ENCODE assay signal across 15 cellular contexts in the genomic region with DNA sequence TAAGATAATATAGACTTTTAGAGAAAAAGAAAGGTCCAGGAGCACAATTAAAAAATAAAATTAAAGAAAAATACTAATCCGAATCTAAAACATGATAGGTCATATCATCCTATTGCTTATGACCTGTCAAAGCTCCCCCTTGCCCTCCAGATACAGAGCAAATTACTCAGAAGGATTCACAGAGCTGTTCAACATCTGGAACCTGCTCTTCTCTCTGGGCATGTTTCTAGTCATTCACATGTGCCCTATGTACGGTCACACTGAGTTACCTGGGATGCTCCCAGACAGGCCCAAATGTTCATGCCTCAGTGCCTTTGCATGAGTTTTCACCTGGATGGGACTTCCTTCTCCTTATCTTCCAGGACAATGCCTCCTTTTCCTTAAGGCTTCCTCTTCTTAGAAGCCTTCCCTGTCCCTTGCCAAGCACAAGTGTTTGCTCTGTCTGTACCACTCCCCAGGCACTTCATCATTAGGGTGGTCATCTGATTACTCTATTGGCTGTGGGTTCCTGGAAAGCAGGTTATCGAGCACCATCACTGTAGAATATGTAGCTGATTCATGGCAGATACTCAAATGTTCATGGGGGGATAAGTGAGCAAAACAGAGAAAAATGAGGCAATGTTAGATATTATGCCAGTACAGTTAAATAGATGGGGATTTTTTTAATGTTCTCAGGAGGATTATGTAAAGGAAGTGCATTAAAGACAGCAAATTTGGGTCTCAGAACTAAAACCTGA. TPM values are rescaled to one million over a fixed set of nuclear protein-coding genes. Genes with fewer than 3 reads are reported as not detected.
DNase-seq lines count a peak whose midpoint lies in the region; ATAC-seq and TF ChIP-seq lines count a peak whose summit lies in the region.
"Had no signal": no experiment of that assay in that cellular context is flagged by ENCODE, and none has a peak within 500 bp of the region (broad histone marks: within the 10 kb centered on the region; RNA-seq: fewer than 3 reads in every experiment).

No MANE protein-coding gene starts in this region.

- H4K20me1 ChIP-seq in OCI-LY7 (ENCODE audit: insufficient read depth, low read length): no peaks in the 10 kb centered on the region

- H3K27me3 ChIP-seq in CD8-positive, alpha-beta memory T cell (ENCODE audit: insufficient read depth, low read length, poor library complexity, severe bottlenecking): no peaks in the 10 kb centered on the region
- H3K27me3 ChIP-seq: body of pancreas, sigmoid colon, suprapubic skin had no signal

- no peak overlapping the region for H2AFZ ChIP-seq in OCI-LY7 (ENCODE audit: low read length)

- TF ChIP-seq CTCF in OCI-LY7 (conservative IDR thresholded peaks at IDR 0.05; ENCODE audit: low read length) (no peak), GM20000 (IDR thresholded peaks at IDR 0.05; ENCODE audit: extremely low read depth, missing control alignments) (no peak)

- peak overlapping the region; percentile 6 to 89 (median 76) for H3K4me3 Mint-ChIP-seq in CD8-positive, alpha-beta memory T cell
- peak overlapping the region; percentile 69 to 87 (median 84) for H3K4me3 Mint-ChIP-seq in naive thymus-derived CD8-positive, alpha-beta T cell

- H3K4me2 ChIP-seq in OCI-LY7 (ENCODE audit: low read length): peak overlapping the region; percentile 27

- ATAC-seq in GM19452 (IDR thresholded peaks at IDR 0.05; ENCODE audit: unreplicated experiment): peak; percentile 42
- peak in 1 of 2 donors; percentile 44 for ATAC-seq in naive thymus-derived CD8-positive, alpha-beta T cell
- ATAC-seq in HG03280 (IDR thresholded peaks at IDR 0.05; ENCODE audit: unreplicated experiment): no peak
- ATAC-seq: body of pancreas had no signal

- H3K27ac Mint-ChIP-seq in CD8-positive, alpha-beta memory T cell: peak overlapping the region; percentile 68 to 96 (median 92)
- peak overlapping the region; percentile 88 to 98 (median 96) for H3K27ac Mint-ChIP-seq in naive thymus-derived CD8-positive, alpha-beta T cell

- DNase-seq in CD8-positive, alpha-beta memory T cell: no peak
- DNase-seq in OCI-LY7 (ENCODE audit: low spot score) (no peak), GM20000 (ENCODE audit: low spot score) (no peak), mesenteric fat pad (ENCODE audit: low spot score) (no peak)
- no peak for DNase-seq in naive thymus-derived CD8-positive, alpha-beta T cell
- DNase-seq: body of pancreas, COR-L47, NCI-H1048, NCI-H345, OCI-M1, sigmoid colon had no signal

- H3K36me3 Mint-ChIP-seq in CD8-positive, alpha-beta memory T cell: peaks cover 0 to 16% (median 2%) of the 10 kb centered on the region in 3 donors
- H3K36me3 Mint-ChIP-seq in naive thymus-derived CD8-positive, alpha-beta T cell: peaks cover 0 to 5% (median 4%) of the 10 kb centered on the region in 3 donors

- CTCF ChIA-PET in CD8-positive, alpha-beta memory T cell (lab: Charles Lee): interaction anchor here (1.1 to 2.5 kb wide), 4 partner anchors 11 to 55 kb away, joined by 3 to 11 read pairs (median 3); a partner anchor contains a TSS
- CTCF ChIA-PET in OCI-LY7 (lab: Charles Lee; ENCODE audit: unreplicated experiment): interaction anchor here (1.0 kb wide), 1 partner anchor 60 kb away, joined by 3 read pairs; no protein-coding TSS in a partner anchor

- no peak overlapping the region for H3K27ac ChIP-seq in CD8-positive, alpha-beta memory T cell (ENCODE audit: low read depth, low read length)
- H3K27ac ChIP-seq in OCI-LY7 (ENCODE audit: low read depth, low read length, poor library complexity, severe bottlenecking): no peak overlapping the region
- H3K27ac ChIP-seq: suprapubic skin had no signal

- H3K36me3 ChIP-seq in CD8-positive, alpha-beta memory T cell (ENCODE audit: insufficient read depth, low read length): no peaks in the 10 kb centered on the region
- H3K36me3 ChIP-seq in OCI-LY7 (ENCODE audit: insufficient read depth, low read length): no peaks in the 10 kb centered on the region
- H3K36me3 ChIP-seq: sigmoid colon, suprapubic skin had no signal

- no peaks in the 10 kb centered on the region for H3K79me2 ChIP-seq in OCI-LY7 (ENCODE audit: insufficient read depth, low read depth, low read length)

- H3K4me1 Mint-ChIP-seq in CD8-positive, alpha-beta memory T cell: peaks cover 36 to 47% (median 39%) of the 10 kb centered on the region in 3 donors
- H3K4me1 Mint-ChIP-seq in naive thymus-derived CD8-positive, alpha-beta T cell: peaks cover 22 to 52% (median 44%) of the 10 kb centered on the region in 4 donors

- H3K9me3 ChIP-seq in CD8-positive, alpha-beta memory T cell (ENCODE audit: low read length): no peaks in the 10 kb centered on the region
- no peaks in the 10 kb centered on the region for H3K9me3 ChIP-seq in OCI-LY7 (ENCODE audit: low read length)
- H3K9me3 ChIP-seq: body of pancreas, sigmoid colon, suprapubic skin had no signal

- intact Hi-C loops in OCI-LY7 (cut with micrococcal nuclease; ENCODE audit: unreplicated experiment): no loop called here

- BruUV-seq in OCI-LY7 (replicated peaks; lab: Mats Ljungman, UMichigan): no TSS peak

- peak overlapping the region; percentile 36 for H3K4me3 ChIP-seq in CD8-positive, alpha-beta memory T cell (ENCODE audit: low read length)
- H3K4me3 ChIP-seq in OCI-LY7 (ENCODE audit: low read depth, low read length, poor library complexity, severe bottlenecking): no peak overlapping the region
- H3K4me3 ChIP-seq: body of pancreas, sigmoid colon, suprapubic skin had no signal

- H3K9me3 Mint-ChIP-seq in CD8-positive, alpha-beta memory T cell: peaks cover 0 to 6% (median 0%) of the 10 kb centered on the region in 5 donors
- H3K9me3 Mint-ChIP-seq in naive thymus-derived CD8-positive, alpha-beta T cell: peaks cover 0 to 8% (median 0%) of the 10 kb centered on the region in 9 donors

- 0 out of 2 replicates have a peak, but pooled peaks cover 2% of the 10 kb centered on the region for H3K9me2 ChIP-seq in OCI-LY7 (ENCODE audit: insufficient read depth, low read length)

- peaks cover 0 to 1% of the 10 kb centered on the region in 2 donors for H3K27me3 Mint-ChIP-seq in CD8-positive, alpha-beta memory T cell
- no peaks in the 10 kb centered on the region for H3K27me3 Mint-ChIP-seq in naive thymus-derived CD8-positive, alpha-beta T cell

- peaks cover 18% of the 10 kb centered on the region for H3K4me1 ChIP-seq in CD8-positive, alpha-beta memory T cell (ENCODE audit: insufficient read depth, low read length)
- peaks cover 11% of the 10 kb centered on the region for H3K4me1 ChIP-seq in OCI-LY7 (ENCODE audit: insufficient read depth, low read length, poor library complexity, severe bottlenecking)
- H3K4me1 ChIP-seq: body of pancreas, sigmoid colon, suprapubic skin had no signal

- POLR2A ChIA-PET in CD8-positive, alpha-beta memory T cell (lab: Charles Lee): interaction anchor here (0.6 to 1.9 kb wide), 3 partner anchors 9 to 58 kb away, joined by 3 to 5 read pairs (median 3); no protein-coding TSS in a partner anchor
- POLR2A ChIA-PET in OCI-LY7 (lab: Charles Lee): interaction anchor here (0.9 kb wide), 1 partner anchor 12 kb away, joined by 3 read pairs; no protein-coding TSS in a partner anchor
- POLR2A ChIA-PET in naive thymus-derived CD8-positive, alpha-beta T cell (lab: Charles Lee): interaction anchor here (0.9 to 3.3 kb wide), 8 partner anchors 10 to 202 kb away, joined by 3 to 34 read pairs (median 4); a partner anchor contains a TSS

RNA-seq across cellular contexts. Expression of a gene that starts 12.0 kb away (rescaled TPM):
- 10 to 100 TPM; 25.0 to 26.4 TPM for total RNA-seq in CD8-positive, alpha-beta memory T cell
- polyA plus RNA-seq in CD8-positive, alpha-beta memory T cell: 59.2 TPM
- 0.13 and 0.18 TPM in 2 replicates for total RNA-seq in OCI-LY7 (2014; rRNA removed; shearing (Covaris generic))
- total RNA-seq in OCI-LY7 (2022) (0.61 and 0.79 TPM in 2 replicates), mesenteric fat pad (9.4 TPM)
- total RNA-seq in naive thymus-derived CD8-positive, alpha-beta T cell: 10 to 100 TPM; 30.2 to 31.4 TPM
- polyA plus RNA-seq in naive thymus-derived CD8-positive, alpha-beta T cell: 10 to 100 TPM; 40.5 to 85.9 (median 44.3) TPM
- total RNA-seq: myocyte had no signal
